ENCODE assay signal across 8 cellular contexts in the genomic region with DNA sequence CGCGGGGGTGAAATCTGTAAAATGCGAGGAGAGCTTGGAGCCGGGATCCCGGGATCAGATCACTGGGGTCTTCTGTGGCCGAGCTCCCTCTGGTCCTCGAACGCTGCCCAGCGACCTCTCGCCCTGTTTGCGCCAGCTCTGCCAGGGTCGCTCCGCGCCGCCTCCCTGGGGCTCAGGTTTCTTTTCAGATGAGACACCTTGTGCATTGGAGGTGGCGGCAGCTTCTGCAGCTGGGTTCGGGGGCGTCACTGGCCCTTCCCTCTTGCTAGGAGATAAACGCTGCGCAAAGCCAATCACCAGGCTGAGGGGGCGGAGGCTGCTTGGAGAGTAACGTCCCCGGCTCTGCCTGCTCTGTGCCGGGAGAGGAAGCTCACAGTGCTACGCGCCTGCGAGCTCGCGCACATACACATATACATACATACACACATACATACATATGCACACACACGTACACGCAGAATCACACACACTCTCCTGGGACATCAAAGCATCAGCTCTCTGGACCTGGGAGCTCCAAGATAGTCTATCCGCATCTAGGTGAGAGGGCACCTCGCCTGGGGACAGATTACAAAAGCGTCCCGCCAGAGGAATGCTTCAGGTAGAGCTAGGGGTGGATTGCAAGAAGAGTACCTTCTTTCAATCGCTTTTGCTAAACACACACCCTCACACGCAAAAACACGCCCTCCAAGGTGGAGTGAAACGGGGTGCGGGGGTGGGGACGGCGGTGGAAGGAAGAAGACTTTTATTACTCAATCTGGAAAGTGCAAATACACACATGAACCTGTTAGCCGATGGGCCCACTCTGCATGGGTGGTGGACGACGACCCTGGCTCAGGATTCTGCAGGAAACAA. TPM values are rescaled to one million over a fixed set of nuclear protein-coding genes. Genes with fewer than 3 reads are reported as not detected.
A peak's percentile ranks its signal among the peaks of the same experiment; 100 is the strongest.
DNase-seq lines count a peak whose midpoint lies in the region; ATAC-seq and TF ChIP-seq lines count a peak whose summit lies in the region.

A gene with protein sequence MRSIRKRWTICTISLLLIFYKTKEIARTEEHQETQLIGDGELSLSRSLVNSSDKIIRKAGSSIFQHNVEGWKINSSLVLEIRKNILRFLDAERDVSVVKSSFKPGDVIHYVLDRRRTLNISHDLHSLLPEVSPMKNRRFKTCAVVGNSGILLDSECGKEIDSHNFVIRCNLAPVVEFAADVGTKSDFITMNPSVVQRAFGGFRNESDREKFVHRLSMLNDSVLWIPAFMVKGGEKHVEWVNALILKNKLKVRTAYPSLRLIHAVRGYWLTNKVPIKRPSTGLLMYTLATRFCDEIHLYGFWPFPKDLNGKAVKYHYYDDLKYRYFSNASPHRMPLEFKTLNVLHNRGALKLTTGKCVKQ (minus strand): TSS at position 247 of the 852 bp plus-strand sequence. CDS start 327 bp downstream, outside the sequence.

- peak; percentile 74 for TF ChIP-seq POLR2A in right lobe of liver (IDR thresholded peaks at IDR 0.05)

- no peak for TF ChIP-seq CTCF in right lobe of liver (IDR thresholded peaks at IDR 0.05)

- no peaks in the 10 kb centered on the region for H3K27me3 Mint-ChIP-seq in dendritic cell treated with granulocyte-macrophage colony-stimulating factor and Interleukin-4, amounts not matched to agents 40 ng/mL and 50 ng/mL, for 4 days

- no peaks in the 10 kb centered on the region for H3K9me3 ChIP-seq in right lobe of liver

- H3K4me3 ChIP-seq in right lobe of liver = peak within 1 kb of the TSS; percentile 33 to 49 (median 39)

- H3K36me3 Mint-ChIP-seq in dendritic cell treated with granulocyte-macrophage colony-stimulating factor and Interleukin-4, amounts not matched to agents 40 ng/mL and 50 ng/mL, for 4 days (ENCODE audit: low read depth) = peaks cover 57% of the 10 kb centered on the region

- intact Hi-C loops in dendritic cell treated with granulocyte-macrophage colony-stimulating factor and Interleukin-4, amounts not matched to agents 40 ng/mL and 50 ng/mL, for 4 days (cut with micrococcal nuclease) = loop anchor here (2.0 to 5.0 kb wide), 3 partner anchors 196 to 368 kb away; a partner anchor contains a TSS
- intact Hi-C loops in right lobe of liver (cut with DNase I) = no loop called here

- peak; percentile 19 to 65 for DNase-seq in NCI-H446 (lab: John Stamatoyannopoulos, UW)
- peak; percentile 95 for DNase-seq in activated CD4-positive, alpha-beta T cell treated with anti-CD3 and anti-CD28 coated beads for 48 hours
- DNase-seq in right lobe of liver = peak; percentile 76 to 88 (median 86)
- peak; percentile 89 for DNase-seq in stimulated activated CD4-positive, alpha-beta T cell treated with anti-CD3 and anti-CD28 coated beads, Interleukin-4, amount 100 ng/mL, for 1 hour
- no peak for DNase-seq in EL

- no peaks in the 10 kb centered on the region for H3K9me3 Mint-ChIP-seq in dendritic cell treated with granulocyte-macrophage colony-stimulating factor and Interleukin-4, amounts not matched to agents 40 ng/mL and 50 ng/mL, for 4 days

- WGBS in right lobe of liver (ENCODE audit: insufficient coverage, low coverage, low lambda C conversion rate, missing lambda C conversion rate) = 1% methylated on average over 31 of the region's 45 CpGs

- H3K4me1 Mint-ChIP-seq in dendritic cell treated with granulocyte-macrophage colony-stimulating factor and Interleukin-4, amounts not matched to agents 40 ng/mL and 50 ng/mL, for 4 days (ENCODE audit: low read depth) = peaks cover 41% of the 10 kb centered on the region

- no peaks in the 10 kb centered on the region for H3K4me1 ChIP-seq in right lobe of liver

- ATAC-seq in GM18858 (IDR thresholded peaks at IDR 0.05; ENCODE audit: unreplicated experiment) (peak; percentile 55), HG03066 (IDR thresholded peaks at IDR 0.05; ENCODE audit: low read depth, unreplicated experiment) (peak; percentile 63), right lobe of liver (peak; percentile 78 to 83 (median 78))

- H3K36me3 ChIP-seq in right lobe of liver = no peaks in the 10 kb centered on the region

- peaks cover 0 to 4% of the 10 kb centered on the region in 2 donors for H3K27me3 ChIP-seq in right lobe of liver

- peak within 1 kb of the TSS; percentile 99 for H3K27ac Mint-ChIP-seq in dendritic cell treated with granulocyte-macrophage colony-stimulating factor and Interleukin-4, amounts not matched to agents 40 ng/mL and 50 ng/mL, for 4 days

- peak within 1 kb of the TSS in 2 of 3 donors; percentile 50 to 70 for H3K27ac ChIP-seq in right lobe of liver

- H3K4me3 Mint-ChIP-seq in dendritic cell treated with granulocyte-macrophage colony-stimulating factor and Interleukin-4, amounts not matched to agents 40 ng/mL and 50 ng/mL, for 4 days = peak within 1 kb of the TSS; percentile 99

RNA-seq across cellular contexts. Expression of the gene that starts here (rescaled TPM):
- 1 to 10 TPM; 1.2 to 6.7 (median 1.7) TPM for total RNA-seq in right lobe of liver
